In genomic region chr15:28099555-28100140, GRCh38 we compare ENCODE assay signal across 9 cellular contexts. TPM values are rescaled to one million over a fixed set of nuclear protein-coding genes. Genes with fewer than 3 reads are reported as not detected.
DNase-seq lines count a peak whose midpoint lies in the region; ATAC-seq and TF ChIP-seq lines count a peak whose summit lies in the region.
"Had no signal": no experiment of that assay in that cellular context is flagged by ENCODE, and none has a peak within 500 bp of the region (broad histone marks: within the 10 kb centered on the region; RNA-seq: fewer than 3 reads in every experiment).

No MANE protein-coding gene starts in this region.

- ATAC-seq in stimulated activated naive B cell treated with anti-CD40 and anti-IgM and Interleukin-4, amounts not matched to agents 10 μg/mL and 1 μg/mL and 100 μg/mL, for 72 hours (replicated peaks), result no peak
- no peak for ATAC-seq in foreskin keratinocyte

- H3K4me3 Mint-ChIP-seq in stimulated activated naive B cell treated with anti-CD40 and anti-IgM and Interleukin-4, amounts not matched to agents 10 μg/mL and 1 μg/mL and 100 μg/mL, for 72 hours, result peak overlapping the region; percentile 11 to 22

- H3K9ac ChIP-seq in adipocyte (ENCODE audit: low read length), result peak overlapping the region; percentile 4

- H3K9me3 Mint-ChIP-seq in stimulated activated naive B cell treated with anti-CD40 and anti-IgM and Interleukin-4, amounts not matched to agents 10 μg/mL and 1 μg/mL and 100 μg/mL, for 72 hours, result no peaks in the 10 kb centered on the region

- TF ChIP-seq CTCF in foreskin keratinocyte (conservative IDR thresholded peaks at IDR 0.05), result no peak

- H3K4me1 ChIP-seq in adipocyte (ENCODE audit: control insufficient read depth, insufficient read depth, low read length) (peaks cover 44% of the 10 kb centered on the region), foreskin keratinocyte (no peaks in the 10 kb centered on the region)

- H3K27me3 Mint-ChIP-seq in stimulated activated naive B cell treated with anti-CD40 and anti-IgM and Interleukin-4, amounts not matched to agents 10 μg/mL and 1 μg/mL and 100 μg/mL, for 72 hours, result peaks cover 43 to 57% of the 10 kb centered on the region in 2 donors

- no peak overlapping the region for H3K27ac Mint-ChIP-seq in stimulated activated naive B cell treated with anti-CD40 and anti-IgM and Interleukin-4, amounts not matched to agents 10 μg/mL and 1 μg/mL and 100 μg/mL, for 72 hours

- no peaks in the 10 kb centered on the region for H3K36me3 Mint-ChIP-seq in stimulated activated naive B cell treated with anti-CD40 and anti-IgM and Interleukin-4, amounts not matched to agents 10 μg/mL and 1 μg/mL and 100 μg/mL, for 72 hours

- H3K4me3 ChIP-seq in H7 (ENCODE audit: insufficient read depth, low read depth, low read length) (peak overlapping the region; percentile 42), adipocyte (ENCODE audit: low read length) (peak overlapping the region; percentile 40), iPS-18c (ENCODE audit: insufficient read depth, low read depth, low read length) (peak overlapping the region; percentile 48)

- H3K9me3 ChIP-seq in adipocyte (ENCODE audit: control insufficient read depth, low read length) (no peaks in the 10 kb centered on the region), iPS-18c (ENCODE audit: control insufficient read depth, insufficient read depth, low read length) (no peaks in the 10 kb centered on the region)
- H3K9me3 ChIP-seq: left lung had no signal

- H3K27ac ChIP-seq in foreskin keratinocyte, result no peak overlapping the region
- H3K27ac ChIP-seq: left lung had no signal

- DNase-seq in H7, result no peak
- DNase-seq in adipocyte (ENCODE audit: low read depth), result no peak
- DNase-seq in stimulated activated naive B cell treated with anti-CD40 and anti-IgM and Interleukin-4, amounts not matched to agents 10 μg/mL and 1 μg/mL and 100 μg/mL, for 72 hours, result no peak
- DNase-seq in activated gamma-delta T cell (lab: John Stamatoyannopoulos, UW), result no peak
- no peak for DNase-seq in activated T-cell treated with anti-CD3 and anti-CD28 coated beads for 4 hours
- no peak for DNase-seq in foreskin keratinocyte
- DNase-seq: NCI-H1436 had no signal

- H3K36me3 ChIP-seq in H7 (replicated peaks; ENCODE audit: control insufficient read depth, insufficient read depth, low read length) (no peaks in the 10 kb centered on the region), adipocyte (ENCODE audit: control insufficient read depth, insufficient read depth, low read length, severe bottlenecking) (no peaks in the 10 kb centered on the region)
- H3K36me3 ChIP-seq: left lung had no signal

- H3K27me3 ChIP-seq in H7 (ENCODE audit: control insufficient read depth, insufficient read depth, low read length) (peaks cover 72% of the 10 kb centered on the region), adipocyte (replicated peaks; ENCODE audit: control insufficient read depth, insufficient read depth, low read length) (peaks cover 24% of the 10 kb centered on the region), foreskin keratinocyte (peaks cover 59% of the 10 kb centered on the region)

- H3K4me1 Mint-ChIP-seq in stimulated activated naive B cell treated with anti-CD40 and anti-IgM and Interleukin-4, amounts not matched to agents 10 μg/mL and 1 μg/mL and 100 μg/mL, for 72 hours, result peaks cover 23 to 31% of the 10 kb centered on the region in 2 donors

RNA-seq across cellular contexts. Expression of gene OCA2, which starts 0.5 kb away (rescaled TPM):
- 0.21 and 0.37 TPM in 2 replicates for total RNA-seq in H7 (2014; rRNA removed; shearing (Covaris generic))
- total RNA-seq in foreskin keratinocyte, result 0.03 and 0.04 TPM in 2 replicates
- polyA plus RNA-seq in foreskin keratinocyte, result 0.03 TPM in 1 of 2 replicates, not detected in the other
